9 cellular contexts compared by ENCODE assay signal in the genomic region with DNA sequence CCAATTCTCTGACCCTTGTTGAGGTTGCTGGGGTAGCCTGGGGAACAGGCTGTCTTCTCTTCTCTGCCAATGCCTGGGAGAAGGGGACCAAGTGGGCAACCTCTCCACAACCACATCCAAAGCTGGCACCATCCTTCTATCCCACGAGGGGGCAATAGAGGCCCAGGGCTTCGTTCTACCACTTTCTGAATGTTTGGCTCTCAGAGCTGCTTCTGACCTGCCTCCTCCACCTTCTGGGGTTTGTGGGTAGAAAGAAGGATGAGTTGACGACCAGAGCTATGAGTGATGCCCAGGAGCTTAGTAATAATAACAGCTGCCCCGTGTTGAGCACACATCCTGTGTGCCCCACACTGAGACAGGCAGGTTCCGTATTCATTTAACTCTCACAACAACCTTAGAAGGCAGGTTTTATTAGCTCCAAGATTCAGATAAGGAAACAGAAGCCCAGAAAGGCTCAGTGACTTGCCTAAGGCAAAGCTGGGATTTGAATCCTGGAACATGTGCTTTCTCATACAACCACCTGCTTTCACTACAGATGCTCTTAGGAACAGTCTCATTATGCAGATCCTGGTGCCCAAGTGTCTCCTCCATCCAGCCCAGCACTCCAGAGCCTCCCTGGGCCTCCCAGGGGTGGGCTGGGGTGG. TPM values are rescaled to one million over a fixed set of nuclear protein-coding genes. Genes with fewer than 3 reads are reported as not detected.
A peak's percentile ranks its signal among the peaks of the same experiment; 100 is the strongest.
DNase-seq lines count a peak whose midpoint lies in the region; ATAC-seq and TF ChIP-seq lines count a peak whose summit lies in the region.
"Had no signal": no experiment of that assay in that cellular context is flagged by ENCODE, and none has a peak within 500 bp of the region (broad histone marks: within the 10 kb centered on the region; RNA-seq: fewer than 3 reads in every experiment).

No MANE protein-coding gene starts in this region.

- H3K9me3 ChIP-seq in HEK293 (ENCODE audit: control insufficient read depth, insufficient read depth, low read depth, low read length) (no peaks in the 10 kb centered on the region), tibial artery (no peaks in the 10 kb centered on the region)
- no peaks in the 10 kb centered on the region for H3K9me3 ChIP-seq in naive thymus-derived CD4-positive, alpha-beta T cell (ENCODE audit: control insufficient read depth in 2 of 3, low read length in 3 of 3)

- POLR2A ChIA-PET in HEK293 (lab: Yijun Ruan, JAX): interaction anchor here (0.5 to 1.7 kb wide), 8 partner anchors 9 to 132 kb away, joined by 3 to 29 read pairs (median 6); a partner anchor contains a TSS
- POLR2A ChIA-PET in naive thymus-derived CD4-positive, alpha-beta T cell (lab: Charles Lee): interaction anchor here (0.8 to 17.0 kb wide), 14 partner anchors 9 to 201 kb away, joined by 3 to 792 read pairs (median 6); a partner anchor contains a TSS

- CTCF ChIA-PET in HEK293 (lab: Yijun Ruan, JAX): interaction anchor here (0.5 to 8.0 kb wide), 63 partner anchors 8 to 1197 kb away, joined by 3 to 189 read pairs (median 5); a partner anchor contains a TSS
- CTCF ChIA-PET in naive thymus-derived CD4-positive, alpha-beta T cell (lab: Charles Lee): interaction anchor here (0.6 to 12.5 kb wide), 28 partner anchors 9 to 960 kb away, joined by 3 to 257 read pairs (median 4); a partner anchor contains a TSS

- H3K27me3 ChIP-seq in dorsolateral prefrontal cortex (no peaks in the 10 kb centered on the region), tibial artery (no peaks in the 10 kb centered on the region)
- no peaks in the 10 kb centered on the region for H3K27me3 ChIP-seq in naive thymus-derived CD4-positive, alpha-beta T cell (ENCODE audit: control insufficient read depth in 2 of 2, insufficient read depth in 2 of 2, low read length in 2 of 2)

- DNase-seq in G401 (ENCODE audit: low spot score) (peak; percentile 53), NCI-H2196 treated with DMSO at 0.1 percent for 48 hours (lab: John Stamatoyannopoulos, UW; ENCODE audit: unreplicated experiment) (peak; percentile 45), dorsolateral prefrontal cortex (peak in 4 of 10 donors; percentile 34 to 47 (median 44)), tibial artery (peak; percentile 21 to 61), UCSD-AML1 (lab: John Stamatoyannopoulos, UW; ENCODE audit: unreplicated experiment) (no peak)
- peak; percentile 69 for DNase-seq in activated CD4-positive, alpha-beta T cell treated with anti-CD3 and anti-CD28 coated beads for 1 hour
- peak; percentile 44 to 83 (median 77) for DNase-seq in naive thymus-derived CD4-positive, alpha-beta T cell

- peaks cover 9% of the 10 kb centered on the region for H3K4me1 ChIP-seq in HEK293 (ENCODE audit: control insufficient read depth, insufficient read depth, low read length)
- H3K4me1 ChIP-seq in naive thymus-derived CD4-positive, alpha-beta T cell (ENCODE audit: control insufficient read depth in 2 of 2, insufficient read depth in 2 of 2, low read length in 2 of 2): peaks cover 11 to 12% of the 10 kb centered on the region in 2 donors
- H3K4me1 ChIP-seq in tibial artery: no peaks in the 10 kb centered on the region

- peak overlapping the region in 4 of 10 donors; percentile 4 to 58 (median 28) for H3K4me3 Mint-ChIP-seq in naive thymus-derived CD4-positive, alpha-beta T cell

- peak; percentile 95 for ATAC-seq in naive thymus-derived CD4-positive, alpha-beta T cell

- no peaks in the 10 kb centered on the region for H3K9me3 Mint-ChIP-seq in naive thymus-derived CD4-positive, alpha-beta T cell

- H3K36me3 Mint-ChIP-seq in naive thymus-derived CD4-positive, alpha-beta T cell: peaks cover 0 to 18% (median 0%) of the 10 kb centered on the region in 5 donors

- no peak overlapping the region for H3K4me3 ChIP-seq in HEK293 (ENCODE audit: low read depth, low read length)
- H3K4me3 ChIP-seq in dorsolateral prefrontal cortex: no peak overlapping the region
- no peak overlapping the region for H3K4me3 ChIP-seq in naive thymus-derived CD4-positive, alpha-beta T cell (ENCODE audit: low read length)
- H3K4me3 ChIP-seq in tibial artery: no peak overlapping the region

- H3K4me1 Mint-ChIP-seq in naive thymus-derived CD4-positive, alpha-beta T cell: peaks cover 10 to 26% (median 13%) of the 10 kb centered on the region in 7 donors

- in situ Hi-C loops in G401 (cut with HindIII; ENCODE audit: low sequenced_read_pairs): no loop called here

- H3K27ac ChIP-seq in HEK293 (ENCODE audit: extremely low read depth, low read depth, low read length): peak overlapping the region; percentile 43; the same call in 1 of the 2 replicates
- H3K27ac ChIP-seq in dorsolateral prefrontal cortex: peak overlapping the region in 3 of 59 donors; percentile 21 to 40 (median 25)
- peak overlapping the region; percentile 47 for H3K27ac ChIP-seq in naive thymus-derived CD4-positive, alpha-beta T cell (ENCODE audit: low read depth, low read length)
- H3K27ac ChIP-seq in tibial artery: no peak overlapping the region

- no peaks in the 10 kb centered on the region for H3K36me3 ChIP-seq in HEK293 (ENCODE audit: control insufficient read depth in 2 of 2, insufficient read depth in 1 of 2, low read length in 2 of 2)
- H3K36me3 ChIP-seq in naive thymus-derived CD4-positive, alpha-beta T cell (ENCODE audit: control insufficient read depth in 2 of 3, insufficient read depth in 3 of 3, low read length in 3 of 3): peaks cover 0 to 4% (median 0%) of the 10 kb centered on the region in 3 experiments
- peaks cover 0 to 52% (median 0%) of the 10 kb centered on the region in 3 donors for H3K36me3 ChIP-seq in tibial artery

- TF ChIP-seq CTCF in HEK293 (tag by site-specific recombination; IDR thresholded peaks at IDR 0.05): peak; percentile 81
- TF ChIP-seq CTCF in dorsolateral prefrontal cortex (IDR thresholded peaks at IDR 0.05 in 54 of 56, conservative IDR thresholded peaks at IDR 0.05 in 2 of 56; ENCODE audit: low read depth in 1 of 56, partially characterized antibody in 56 of 56): peak in 50 of 56 donors; percentile 14 to 69 (median 45)
- TF ChIP-seq CTCF in tibial artery (IDR thresholded peaks at IDR 0.05): peak; percentile 28 to 37

- H3K27me3 Mint-ChIP-seq in naive thymus-derived CD4-positive, alpha-beta T cell: no peaks in the 10 kb centered on the region

- intact Hi-C loops in dorsolateral prefrontal cortex (cut with DNase I) (no loop called here), tibial artery (cut with DNase I; ENCODE audit: low total_unique reads) (no loop called here)
- intact Hi-C loops in naive thymus-derived CD4-positive, alpha-beta T cell (cut with micrococcal nuclease): loop anchor here (1.0 to 2.0 kb wide), 8 partner anchors 11 to 201 kb away; a partner anchor contains a TSS

- H3K27ac Mint-ChIP-seq in naive thymus-derived CD4-positive, alpha-beta T cell: peak overlapping the region; percentile 58 to 94 (median 84)

TF ChIP-seq in HEK293, 187 proteins besides CTCF, POLR2A, EP300 and RAD21 (continues in another document):
- 0 out of 2 replicates have a peak, but pooled peaks have one; percentile 37 for TF ChIP-seq ZBTB20 (tag by site-specific recombination; IDR thresholded peaks at IDR 0.05)
- TF ChIP-seq, protein P1, sequence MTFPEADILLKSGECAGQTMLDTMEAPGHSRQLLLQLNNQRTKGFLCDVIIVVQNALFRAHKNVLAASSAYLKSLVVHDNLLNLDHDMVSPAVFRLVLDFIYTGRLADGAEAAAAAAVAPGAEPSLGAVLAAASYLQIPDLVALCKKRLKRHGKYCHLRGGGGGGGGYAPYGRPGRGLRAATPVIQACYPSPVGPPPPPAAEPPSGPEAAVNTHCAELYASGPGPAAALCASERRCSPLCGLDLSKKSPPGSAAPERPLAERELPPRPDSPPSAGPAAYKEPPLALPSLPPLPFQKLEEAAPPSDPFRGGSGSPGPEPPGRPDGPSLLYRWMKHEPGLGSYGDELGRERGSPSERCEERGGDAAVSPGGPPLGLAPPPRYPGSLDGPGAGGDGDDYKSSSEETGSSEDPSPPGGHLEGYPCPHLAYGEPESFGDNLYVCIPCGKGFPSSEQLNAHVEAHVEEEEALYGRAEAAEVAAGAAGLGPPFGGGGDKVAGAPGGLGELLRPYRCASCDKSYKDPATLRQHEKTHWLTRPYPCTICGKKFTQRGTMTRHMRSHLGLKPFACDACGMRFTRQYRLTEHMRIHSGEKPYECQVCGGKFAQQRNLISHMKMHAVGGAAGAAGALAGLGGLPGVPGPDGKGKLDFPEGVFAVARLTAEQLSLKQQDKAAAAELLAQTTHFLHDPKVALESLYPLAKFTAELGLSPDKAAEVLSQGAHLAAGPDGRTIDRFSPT (tag by site-specific recombination; IDR thresholded peaks at IDR 0.05): 0 out of 2 replicates have a peak, but pooled peaks have one; percentile 23
- no peak for TF ChIP-seq ZNF623 (tag by site-specific recombination; IDR thresholded peaks at IDR 0.05)
- peak; percentile 36; the same call in 1 of the 2 replicates for TF ChIP-seq ZNF600 (tag by site-specific recombination; IDR thresholded peaks at IDR 0.05)

RNA-seq across cellular contexts. Expression of a gene that starts 11.1 kb away (rescaled TPM):
- total RNA-seq in G401 (2014; rRNA removed; shearing (Covaris generic)): not detected in 2 replicates
- total RNA-seq in dorsolateral prefrontal cortex: 100 to 1,000 TPM in 109 of 120 experiments, 10 to 100 TPM in 11; 44.2 to 218 (median 128) TPM
- total RNA-seq in naive thymus-derived CD4-positive, alpha-beta T cell: 10 to 100 TPM; 11.2 to 62.5 (median 20.5) TPM
- 1 to 10 TPM in 1 of 2 donors, under 1 TPM in 1; 0.20 to 1.5 TPM for polyA plus RNA-seq in naive thymus-derived CD4-positive, alpha-beta T cell
- total RNA-seq: dermis microvascular lymphatic vessel endothelial cell had no signal

RNA-seq across cellular contexts. Expression of a gene that starts 34.5 kb away (rescaled TPM):
- total RNA-seq in G401 (2014; rRNA removed; shearing (Covaris generic)): 58.7 and 73.6 TPM in 2 replicates
- 10 to 100 TPM; 34.1 to 73.3 (median 52.1) TPM for total RNA-seq in dorsolateral prefrontal cortex
- 10 to 100 TPM; 36.0 to 75.6 (median 62.3) TPM for total RNA-seq in naive thymus-derived CD4-positive, alpha-beta T cell
- 10 to 100 TPM; 69.4 to 91.7 TPM for polyA plus RNA-seq in naive thymus-derived CD4-positive, alpha-beta T cell

RNA-seq across cellular contexts. Expression of a gene that starts 36.8 kb away (rescaled TPM):
- total RNA-seq in G401 (2014; rRNA removed; shearing (Covaris generic)): not detected in 2 replicates
- total RNA-seq in dorsolateral prefrontal cortex: 1 to 10 TPM in 85 of 120 experiments, under 1 TPM in 35; 0.24 to 8.7 (median 1.6) TPM
- 1 to 10 TPM in 1 of 5 experiments, under 1 TPM in 1, not detected in 3; 0.32 to 7.3 TPM for total RNA-seq in naive thymus-derived CD4-positive, alpha-beta T cell
- polyA plus RNA-seq in naive thymus-derived CD4-positive, alpha-beta T cell: not detected
- total RNA-seq: dermis microvascular lymphatic vessel endothelial cell had no signal

Comparison
In these comparisons a context has a peak if more than half of its experiments do, and no peak if none do; other contexts are left out.
1. H3K27ac ChIP-seq: peak in HEK293 (single experiment) and naive thymus-derived CD4-positive, alpha-beta T cell (single experiment); none in tibial artery (0 of 2).
2. RNA of a gene that starts 11.1 kb away (total RNA-seq): 44.2 to 218 TPM in dorsolateral prefrontal cortex and 11.2 to 62.5 TPM in naive thymus-derived CD4-positive, alpha-beta T cell; not detected in G401; every median in the first group is over 10 times any median in the second.
3. intact Hi-C loops: an anchor here in naive thymus-derived CD4-positive, alpha-beta T cell (1.0 to 2.0 kb wide); none called in dorsolateral prefrontal cortex and tibial artery.
4. Peak in every context shown above with its lines, with median percentiles within 50 percentile points of each other: CTCF ChIP-seq.